Comparison of ENCODE assay signal across 8 cellular contexts in the genomic region with DNA sequence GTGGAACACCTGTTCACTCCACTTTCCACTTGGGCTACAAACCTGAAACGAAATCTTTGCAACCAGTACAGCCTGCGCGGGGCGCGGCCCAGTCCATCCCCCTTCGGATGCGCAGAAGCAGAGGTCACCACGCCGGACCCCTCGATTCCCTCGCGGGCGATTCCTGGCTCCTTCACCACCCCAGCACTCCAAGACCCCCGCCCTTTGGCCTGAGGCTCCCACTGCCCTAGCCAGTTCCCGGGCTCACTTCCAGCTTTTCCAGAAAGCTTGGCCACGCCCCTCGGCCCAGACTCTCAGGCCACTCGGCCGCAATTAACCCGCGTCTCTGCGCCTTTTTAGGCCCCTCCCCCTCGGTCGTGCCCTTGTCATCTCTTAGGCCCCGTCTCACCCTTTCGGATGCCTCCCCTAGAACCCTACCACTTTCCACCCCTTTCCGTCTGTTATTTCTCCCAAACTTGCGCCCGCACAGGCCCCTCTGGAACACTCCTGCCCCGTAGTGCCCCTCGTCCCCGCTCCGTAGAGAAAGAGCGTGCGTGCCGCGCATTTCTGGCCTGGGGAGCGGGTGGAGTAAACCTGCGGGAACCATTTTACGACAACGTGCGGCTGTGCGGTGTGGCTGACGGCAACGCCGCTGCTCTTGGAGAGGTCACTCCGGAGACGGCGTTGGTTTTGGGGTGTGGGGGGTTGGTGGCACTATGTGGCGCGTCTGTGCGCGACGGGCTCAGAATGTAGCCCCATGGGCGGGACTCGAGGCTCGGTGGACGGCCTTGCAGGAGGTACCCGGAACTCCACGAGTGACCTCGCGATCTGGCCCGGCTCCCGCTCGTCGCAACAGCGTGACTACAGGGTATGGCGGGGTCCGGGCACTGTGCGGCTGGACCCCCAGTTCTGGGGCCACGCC. TPM values are rescaled to one million over a fixed set of nuclear protein-coding genes. Genes with fewer than 3 reads are reported as not detected.
DNase-seq lines count a peak whose midpoint lies in the region; ATAC-seq and TF ChIP-seq lines count a peak whose summit lies in the region.

A gene (plus strand): TSS at position 631 of the 901 bp plus-strand sequence. CDS start 65 bp downstream, at position 696.

- H3K27me3 ChIP-seq in kidney epithelial cell (ENCODE audit: control insufficient read depth, insufficient read depth, low read length), result no peaks in the 10 kb centered on the region

- H3K36me3 ChIP-seq in kidney epithelial cell (ENCODE audit: control insufficient read depth, insufficient read depth, low read length), result no peaks in the 10 kb centered on the region

- ATAC-seq in GM19025 (IDR thresholded peaks at IDR 0.05; ENCODE audit: low read depth, unreplicated experiment) (peak; percentile 70), HG03280 (IDR thresholded peaks at IDR 0.05; ENCODE audit: unreplicated experiment) (peak; percentile 84)
- peak; percentile 90 to 91 for ATAC-seq in activated CD4-positive, CD25-positive, alpha-beta regulatory T cell treated with anti-CD3 and anti-CD28 coated beads, Interleukin-2, amount 50 U/mL, for 24 hours

- H3K4me3 ChIP-seq in AG10803 (ENCODE audit: low read length) (peak within 1 kb of the TSS; percentile 92), kidney epithelial cell (ENCODE audit: low read depth, low read length) (peak within 1 kb of the TSS; percentile 87)

- TF ChIP-seq CTCF in AG10803 (conservative IDR thresholded peaks at IDR 0.05; ENCODE audit: low read length) (no peak), kidney epithelial cell (IDR thresholded peaks at IDR 0.05; ENCODE audit: insufficient read depth, low read length, poor library complexity, severe bottlenecking) (no peak)

- peak; percentile 81 for DNase-seq in AG10803 (ENCODE audit: low read depth)
- peak; percentile 73 for DNase-seq in NCI-H446 treated with DMSO at 0.1 percent for 48 hours (lab: John Stamatoyannopoulos, UW)
- peak; percentile 88 for DNase-seq in cerebellum (ENCODE audit: low spot score)
- DNase-seq in kidney epithelial cell (ENCODE audit: low read depth), result peak; percentile 34
- DNase-seq in stimulated activated CD4-positive, alpha-beta T cell treated with anti-CD3 and anti-CD28 coated beads, Interleukin-1b, Interleukin-23, amount 100 ng/mL, for 1 hour (ENCODE audit: low read depth in 2 of 2), result peak; percentile 51 to 58

RNA-seq across cellular contexts. Expression of the gene that starts here (rescaled TPM):
- total RNA-seq in cerebellum (34.8 TPM), kidney epithelial cell (33.4 and 42.1 TPM in 2 replicates)

Comparison
In these comparisons a context has a peak if more than half of its experiments do, and no peak if none do; other contexts are left out.
1. Peak in every context shown above with its lines: DNase-seq, ATAC-seq and H3K4me3 ChIP-seq.
2. DNase-seq: peak in every context shown above with its lines; median percentile 88 in cerebellum; 81 in AG10803; 73 in NCI-H446 treated with DMSO at 0.1 percent for 48 hours; 54 in stimulated activated CD4-positive, alpha-beta T cell treated with anti-CD3 and anti-CD28 coated beads, Interleukin-1b, Interleukin-23, amount 100 ng/mL, for 1 hour; 34 in kidney epithelial cell.